24 cellular contexts compared by ENCODE assay signal in genomic region chr19:27733551-27734266, GRCh38.
DNase-seq lines count a peak whose midpoint lies in the region; ATAC-seq and TF ChIP-seq lines count a peak whose summit lies in the region.
"Had no signal": no experiment of that assay in that cellular context is flagged by ENCODE, and none has a peak within 500 bp of the region (broad histone marks: within the 10 kb centered on the region; RNA-seq: fewer than 3 reads in every experiment).

No MANE protein-coding gene starts in this region.

- H3K4me1 ChIP-seq in lung (ENCODE audit: control insufficient read depth in 2 of 2, insufficient read depth in 2 of 2, low read length in 2 of 2), result peaks cover 0 to 8% of the 10 kb centered on the region in 2 donors
- no peaks in the 10 kb centered on the region for H3K4me1 ChIP-seq in CD8-positive, alpha-beta memory T cell (ENCODE audit: insufficient read depth, low read length)
- H3K4me1 ChIP-seq: SJCRH30 had no signal

- CTCF ChIA-PET in CD8-positive, alpha-beta memory T cell (lab: Charles Lee), result no interaction called here

- peaks cover 0 to 1% of the 10 kb centered on the region in 2 donors for H3K36me3 ChIP-seq in lung (ENCODE audit: control insufficient read depth in 2 of 2, insufficient read depth in 2 of 2, low read length in 2 of 2)
- no peaks in the 10 kb centered on the region for H3K36me3 ChIP-seq in CD8-positive, alpha-beta memory T cell (ENCODE audit: insufficient read depth, low read length)

- intact Hi-C loops in Right ventricle myocardium superior (cut with DNase I), result no loop called here
- intact Hi-C loops in left cardiac atrium (cut with DNase I), result no loop called here

- H3K36me3 Mint-ChIP-seq in type B pancreatic cell, result peaks cover 26% of the 10 kb centered on the region
- H3K36me3 Mint-ChIP-seq in CD8-positive, alpha-beta memory T cell, result peaks cover 10 to 66% (median 57%) of the 10 kb centered on the region in 3 donors

- WGBS in lung, 2 donors, result 93 to 98% methylated on average over 4 of the region's 4 CpGs

- no peaks in the 10 kb centered on the region for H3K27me3 ChIP-seq in lung (ENCODE audit: control insufficient read depth, insufficient read depth)
- no peaks in the 10 kb centered on the region for H3K27me3 ChIP-seq in CD8-positive, alpha-beta memory T cell (ENCODE audit: insufficient read depth, low read length, poor library complexity, severe bottlenecking)
- H3K27me3 ChIP-seq: SJCRH30 had no signal

- no peak overlapping the region for H3K4me3 Mint-ChIP-seq in type B pancreatic cell
- no peak overlapping the region for H3K4me3 Mint-ChIP-seq in CD8-positive, alpha-beta memory T cell
- H3K4me3 Mint-ChIP-seq: H9 had no signal

- H3K4me1 Mint-ChIP-seq in type B pancreatic cell (ENCODE audit: unreplicated experiment), result no peaks in the 10 kb centered on the region
- no peaks in the 10 kb centered on the region for H3K4me1 Mint-ChIP-seq in CD8-positive, alpha-beta memory T cell
- H3K4me1 Mint-ChIP-seq: H9 had no signal

- H3K27ac ChIP-seq in coronary artery (no peak overlapping the region), lung (ENCODE audit: low read depth in 1 of 2, low read length in 1 of 2) (no peak overlapping the region)
- no peak overlapping the region for H3K27ac ChIP-seq in CD8-positive, alpha-beta memory T cell (ENCODE audit: low read depth, low read length)
- H3K27ac ChIP-seq: GM23248, HL-60, RWPE1, SJCRH30 had no signal

- no peaks in the 10 kb centered on the region for H3K27me3 Mint-ChIP-seq in type B pancreatic cell
- no peaks in the 10 kb centered on the region for H3K27me3 Mint-ChIP-seq in CD8-positive, alpha-beta memory T cell

- POLR2A ChIA-PET in CD8-positive, alpha-beta memory T cell (lab: Charles Lee), result no interaction called here

- TF ChIP-seq CTCF in coronary artery (IDR thresholded peaks at IDR 0.05), result no peak
- no peak for TF ChIP-seq CTCF in lung (IDR thresholded peaks at IDR 0.05; ENCODE audit: control extremely low read depth, extremely low read depth)
- no peak for TF ChIP-seq CTCF in type B pancreatic cell (conservative IDR thresholded peaks at IDR 0.05)

- peaks cover 8% of the 10 kb centered on the region for H3K9me3 Mint-ChIP-seq in type B pancreatic cell
- peaks cover 43 to 83% (median 58%) of the 10 kb centered on the region in 5 donors for H3K9me3 Mint-ChIP-seq in CD8-positive, alpha-beta memory T cell

- H3K9me3 ChIP-seq in lung (ENCODE audit: control insufficient read depth in 2 of 2, insufficient read depth in 1 of 2, low read length in 1 of 2), result peaks cover 3 to 9% of the 10 kb centered on the region in 2 donors
- peaks cover 6% of the 10 kb centered on the region for H3K9me3 ChIP-seq in CD8-positive, alpha-beta memory T cell (ENCODE audit: low read length)

- no peak overlapping the region for H3K27ac Mint-ChIP-seq in type B pancreatic cell
- no peak overlapping the region for H3K27ac Mint-ChIP-seq in CD8-positive, alpha-beta memory T cell
- H3K27ac Mint-ChIP-seq: H9 had no signal

- peak; percentile 90 for ATAC-seq in Right ventricle myocardium superior (ENCODE audit: poor library complexity)
- ATAC-seq in left cardiac atrium, result no peak
- no peak for ATAC-seq in lung (ENCODE audit: insufficient read depth, low FRiP score)
- no peak for ATAC-seq in GM18870 (IDR thresholded peaks at IDR 0.05; ENCODE audit: unreplicated experiment)
- ATAC-seq: GM12878, HepG2 had no signal

- DNase-seq in Right ventricle myocardium superior, result no peak
- DNase-seq in left cardiac atrium, result no peak
- peak; percentile 19 for DNase-seq in coronary artery (ENCODE audit: low spot score)
- peak; percentile 10 for DNase-seq in lung (ENCODE audit: low spot score)
- DNase-seq in type B pancreatic cell (ENCODE audit: extremely low spot score, unreplicated experiment), result peak; percentile 13
- DNase-seq in activated CD4-positive, alpha-beta T cell treated with anti-CD3 and anti-CD28 coated beads for 1 hour, result no peak
- DNase-seq in CD8-positive, alpha-beta memory T cell, result no peak
- DNase-seq: AML-193, C1 segment of cervical spinal cord, DMS79, GM23248, H9, KBM-7, NCI-H1092 treated with DMSO at 0.1 percent for 48 hours, NCI-H1436 treated with DMSO at 0.1 percent for 48 hours, NCI-H1930, NCI-H510A treated with DMSO at 0.1 percent for 48 hours, NCI-H748 treated with DMSO at 0.1 percent for 48 hours, SJCRH30 had no signal

- H3K4me3 ChIP-seq in coronary artery (no peak overlapping the region), lung (no peak overlapping the region)
- H3K4me3 ChIP-seq in CD8-positive, alpha-beta memory T cell (ENCODE audit: low read length), result no peak overlapping the region
- H3K4me3 ChIP-seq: GM12878, GM23248, SJCRH30 had no signal

Comparison
In these comparisons a context has a peak if more than half of its experiments do, and no peak if none do; other contexts are left out.
1. DNase-seq: peak in coronary artery (single experiment), lung (single experiment) and type B pancreatic cell (single experiment); none in Right ventricle myocardium superior (single experiment), left cardiac atrium (single experiment), activated CD4-positive, alpha-beta T cell treated with anti-CD3 and anti-CD28 coated beads for 1 hour (single experiment) and CD8-positive, alpha-beta memory T cell (0 of 5).